8 cellular contexts compared by ENCODE assay signal in genomic region chr16:5056347-5056746, GRCh38. TPM values are rescaled to one million over a fixed set of nuclear protein-coding genes. Genes with fewer than 3 reads are reported as not detected.
DNase-seq lines count a peak whose midpoint lies in the region; ATAC-seq and TF ChIP-seq lines count a peak whose summit lies in the region.

No MANE protein-coding gene starts in this region.

- DNase-seq in AG09319 (ENCODE audit: extremely low read depth, low read depth), result no peak
- DNase-seq in OCI-M1 (lab: John Stamatoyannopoulos, UW), result peak; percentile 72
- no peak for DNase-seq in astrocyte of the spinal cord (ENCODE audit: low read depth, low spot score)
- peak; percentile 49 for DNase-seq in nephron progenitor cell
- no peak for DNase-seq in kidney tubule cell (ENCODE audit: low spot score)
- no peak for DNase-seq in sciatic nerve (ENCODE audit: low spot score)

- H3K36me3 Mint-ChIP-seq in nephron progenitor cell (ENCODE audit: low read depth), result no peaks in the 10 kb centered on the region

- in situ Hi-C loops in astrocyte of the spinal cord (cut with HindIII; ENCODE audit: low sequenced_read_pairs), result no loop called here

- peaks cover 6% of the 10 kb centered on the region for H3K4me1 Mint-ChIP-seq in nephron progenitor cell

- H3K4me3 ChIP-seq in astrocyte of the spinal cord (ENCODE audit: low read depth, low read length), result no peak overlapping the region

- H3K9me3 Mint-ChIP-seq in nephron progenitor cell, result no peaks in the 10 kb centered on the region

- no peak overlapping the region for H3K27ac Mint-ChIP-seq in nephron progenitor cell

- intact Hi-C loops in sciatic nerve (cut with DNase I), result no loop called here

- peak; percentile 35 for TF ChIP-seq CTCF in AG09319 (IDR thresholded peaks at IDR 0.05; ENCODE audit: low read depth, low read length)
- TF ChIP-seq CTCF in astrocyte of the spinal cord (IDR thresholded peaks at IDR 0.05; ENCODE audit: low read depth, low read length), result peak; percentile 35
- peak; percentile 47 for TF ChIP-seq CTCF in nephron progenitor cell (IDR thresholded peaks at IDR 0.05)

- peaks cover 6% of the 10 kb centered on the region for H3K27me3 Mint-ChIP-seq in nephron progenitor cell (ENCODE audit: low read depth, poor library complexity)

- H3K4me3 Mint-ChIP-seq in nephron progenitor cell, result no peak overlapping the region

- ATAC-seq in GM19023 (IDR thresholded peaks at IDR 0.05; ENCODE audit: unreplicated experiment) (peak; percentile 74), HG02840 (IDR thresholded peaks at IDR 0.05; ENCODE audit: low FRiP score, unreplicated experiment) (no peak), sciatic nerve (no peak)

RNA-seq across cellular contexts. Expression of gene C16orf89, which starts 9.4 kb away (rescaled TPM):
- total RNA-seq in sciatic nerve, result 44.3 TPM

RNA-seq across cellular contexts. Expression of gene ALG1, which starts 15.3 kb away (rescaled TPM):
- total RNA-seq in sciatic nerve, result 15.8 TPM

RNA-seq across cellular contexts. Expression of gene NAGPA, which starts 22.6 kb away (rescaled TPM):
- 11.5 TPM for total RNA-seq in sciatic nerve

RNA-seq across cellular contexts. Expression of gene EEF2KMT, which starts 41.2 kb away (rescaled TPM):
- total RNA-seq in sciatic nerve, result 7.8 TPM

Comparison
In these comparisons a context has a peak if more than half of its experiments do, and no peak if none do; other contexts are left out.
1. DNase-seq: peak in OCI-M1 (single experiment) and nephron progenitor cell (single experiment); none in AG09319 (single experiment), astrocyte of the spinal cord (single experiment), kidney tubule cell (single experiment) and sciatic nerve (single experiment).
2. Peak in every context shown above with its lines, with median percentiles within 50 percentile points of each other: CTCF ChIP-seq.